ENCODE assay signal across 24 cellular contexts in genomic region chr14:72270341-72270740, GRCh38.
"Had no signal": no experiment of that assay in that cellular context is flagged by ENCODE, and none has a peak within 500 bp of the region (broad histone marks: within the 10 kb centered on the region; RNA-seq: fewer than 3 reads in every experiment).

No MANE protein-coding gene starts in this region.

- H3K27ac ChIP-seq: body of pancreas, SK-N-MC, WERI-Rb-1 had no signal

- DNase-seq: activated CD4-positive, alpha-beta memory T cell treated with anti-CD3 and anti-CD28 coated beads, Interleukin-2, amount 10 ng/mL, durations not matched to agents 7 days and 5 days; activated CD4-positive, alpha-beta T cell treated with anti-CD3 and anti-CD28 coated beads for 36 hours; activated CD4-positive, alpha-beta T cell treated with anti-CD3 and anti-CD28 coated beads, Interleukin-2, amount 50 U/mL, for 1 hour; activated gamma-delta T cell treated with Interleukin-2 at 50 U/mL for 16 hours; activated naive CD4-positive, alpha-beta T cell treated with anti-CD3 and anti-CD28 coated beads, Interleukin-2, amount 10 ng/mL, durations not matched to agents 7 days and 5 days; activated T-cell treated with anti-CD3 and anti-CD28 coated beads for 4 hours; activated T-cell treated with anti-CD3 and anti-CD28 coated beads, Interleukin-2, amount 50 U/mL, for 48 hours; aorta; body of pancreas; KG1; NCI-H1092; NCI-H1417 treated with DMSO at 0.1 percent for 48 hours; NCI-H1694; NCI-H2029; NCI-H345; NCI-H510A; NCI-H526 treated with DMSO at 0.1 percent for 48 hours; NCI-H82; RPMI8226; T-helper 1 cell; WERI-Rb-1 had no signal

- H3K4me1 Mint-ChIP-seq: activated CD4-positive, alpha-beta memory T cell treated with anti-CD3 and anti-CD28 coated beads, Interleukin-2, amount 10 ng/mL, durations not matched to agents 7 days and 5 days; activated CD4-positive, alpha-beta T cell treated with anti-CD3 and anti-CD28 coated beads for 36 hours; activated naive CD4-positive, alpha-beta T cell treated with anti-CD3 and anti-CD28 coated beads, Interleukin-2, amount 10 ng/mL, durations not matched to agents 7 days and 5 days; activated T-helper 17 cell treated with anti-CD3 and anti-CD28 coated beads, Interleukin-2, amount 50 U/mL, for 72 hours; central memory CD8-positive, alpha-beta T cell had no signal

- H3K4me1 ChIP-seq: body of pancreas had no signal

- H3K36me3 ChIP-seq: WERI-Rb-1 had no signal

- H3K36me3 Mint-ChIP-seq: activated naive CD4-positive, alpha-beta T cell treated with anti-CD3 and anti-CD28 coated beads, Interleukin-2, amount 10 ng/mL, durations not matched to agents 7 days and 5 days had no signal

- H3K4me3 ChIP-seq: body of pancreas, SK-N-MC had no signal

- H3K9me3 Mint-ChIP-seq: activated CD4-positive, alpha-beta memory T cell treated with anti-CD3 and anti-CD28 coated beads, Interleukin-2, amount 10 ng/mL, durations not matched to agents 7 days and 5 days; activated naive CD4-positive, alpha-beta T cell treated with anti-CD3 and anti-CD28 coated beads, Interleukin-2, amount 10 ng/mL, durations not matched to agents 7 days and 5 days; activated T-helper 17 cell treated with anti-CD3 and anti-CD28 coated beads, Interleukin-2, amount 50 U/mL, for 72 hours; central memory CD8-positive, alpha-beta T cell had no signal

- H3K27ac Mint-ChIP-seq: activated CD4-positive, alpha-beta memory T cell treated with anti-CD3 and anti-CD28 coated beads, Interleukin-2, amount 10 ng/mL, durations not matched to agents 7 days and 5 days; activated CD4-positive, alpha-beta T cell treated with anti-CD3 and anti-CD28 coated beads for 36 hours; activated naive CD4-positive, alpha-beta T cell treated with anti-CD3 and anti-CD28 coated beads, Interleukin-2, amount 10 ng/mL, durations not matched to agents 7 days and 5 days; activated T-helper 17 cell treated with anti-CD3 and anti-CD28 coated beads, Interleukin-2, amount 50 U/mL, for 72 hours had no signal

- H3K9me3 ChIP-seq: body of pancreas had no signal

- H3K27me3 ChIP-seq: body of pancreas had no signal

- H3K4me3 Mint-ChIP-seq: activated CD4-positive, alpha-beta memory T cell treated with anti-CD3 and anti-CD28 coated beads, Interleukin-2, amount 10 ng/mL, durations not matched to agents 7 days and 5 days; activated CD4-positive, alpha-beta T cell treated with anti-CD3 and anti-CD28 coated beads for 36 hours; activated naive CD4-positive, alpha-beta T cell treated with anti-CD3 and anti-CD28 coated beads, Interleukin-2, amount 10 ng/mL, durations not matched to agents 7 days and 5 days; activated T-helper 17 cell treated with anti-CD3 and anti-CD28 coated beads, Interleukin-2, amount 50 U/mL, for 72 hours; central memory CD8-positive, alpha-beta T cell had no signal
